27 cellular contexts compared by ENCODE assay signal in genomic region chr2:161358838-161359237, GRCh38. TPM values are rescaled to one million over a fixed set of nuclear protein-coding genes. Genes with fewer than 3 reads are reported as not detected.
"Had no signal": no experiment of that assay in that cellular context is flagged by ENCODE, and none has a peak within 500 bp of the region (broad histone marks: within the 10 kb centered on the region; RNA-seq: fewer than 3 reads in every experiment).

No MANE protein-coding gene starts in this region.

- H3K27me3 ChIP-seq: colonic mucosa, heart right ventricle, ovary, spleen, tibial nerve, upper lobe of right lung, uterus had no signal

- H3K4me3 ChIP-seq: colonic mucosa, heart right ventricle, lower lobe of right lung, ovary, psoas muscle, skin epidermis, spleen, thoracic aorta, tibial nerve, upper lobe of right lung, uterus had no signal

- H3K36me3 ChIP-seq: colonic mucosa, heart right ventricle, lower lobe of right lung, ovary, thoracic aorta, upper lobe of right lung, uterus had no signal

- H3K27me3 Mint-ChIP-seq: dendritic cell treated with granulocyte-macrophage colony-stimulating factor and Interleukin-4, amounts not matched to agents 40 ng/mL and 50 ng/mL, for 4 days; stimulated activated memory B cell treated with anti-CD40 and anti-IgM and Interleukin-4, amounts not matched to agents 10 μg/mL and 1 μg/mL and 100 μg/mL, for 72 hours; stimulated activated naive CD8-positive, alpha-beta T cell treated with anti-CD3 and anti-CD28 coated beads, Interleukin-15, Interleukin-2, amounts not matched to agents 100 ng/mL and 50 ng/mL, for 24 hours had no signal

- H3K4me1 ChIP-seq: colonic mucosa, lower lobe of right lung, tibial nerve, upper lobe of right lung, uterus had no signal

- H3K9me3 ChIP-seq: colonic mucosa, ovary had no signal

- H3K27ac ChIP-seq: colonic mucosa, epithelial cell of prostate, heart right ventricle, lower lobe of right lung, ovary, psoas muscle, skin epidermis, spleen, thoracic aorta, tibial nerve, upper lobe of right lung, uterus had no signal

- H3K4me3 Mint-ChIP-seq: dendritic cell treated with granulocyte-macrophage colony-stimulating factor and Interleukin-4, amounts not matched to agents 40 ng/mL and 50 ng/mL, for 4 days; endodermal cell; natural killer cell; stimulated activated memory B cell treated with anti-CD40 and anti-IgM and Interleukin-4, amounts not matched to agents 10 μg/mL and 1 μg/mL and 100 μg/mL, for 72 hours; stimulated activated naive CD8-positive, alpha-beta T cell treated with anti-CD3 and anti-CD28 coated beads, Interleukin-15, Interleukin-2, amounts not matched to agents 100 ng/mL and 50 ng/mL, for 24 hours had no signal

- DNase-seq: colonic mucosa; effector CD8-positive, alpha-beta T cell; endodermal cell; foreskin melanocyte; glutamatergic neuron; heart right ventricle; hippocampal formation; left ventricle myocardium superior; lower lobe of right lung; natural killer cell; occipital lobe; ovary; posterior cingulate gyrus; psoas muscle; right cardiac atrium; spleen; stimulated activated CD4-positive, alpha-beta T cell treated with anti-CD3 and anti-CD28 coated beads, Interleukin-4, amount 100 ng/mL, for 4 hours; upper lobe of right lung; uterus had no signal

- H3K27ac Mint-ChIP-seq: dendritic cell treated with granulocyte-macrophage colony-stimulating factor and Interleukin-4, amounts not matched to agents 40 ng/mL and 50 ng/mL, for 4 days; endodermal cell; natural killer cell; stimulated activated memory B cell treated with anti-CD40 and anti-IgM and Interleukin-4, amounts not matched to agents 10 μg/mL and 1 μg/mL and 100 μg/mL, for 72 hours; stimulated activated naive CD8-positive, alpha-beta T cell treated with anti-CD3 and anti-CD28 coated beads, Interleukin-15, Interleukin-2, amounts not matched to agents 100 ng/mL and 50 ng/mL, for 24 hours had no signal

RNA-seq across cellular contexts. Expression of gene TBR1, which starts 57.3 kb away (rescaled TPM):
- total RNA-seq: colonic mucosa, esophagus mucosa, heart right ventricle, left ventricle myocardium superior, lower lobe of right lung, natural killer cell, ovary, psoas muscle, right cardiac atrium, thoracic aorta, tibial nerve, upper lobe of right lung, uterus had no signal
